1 cellular context compared by ENCODE assay signal in the genomic region with DNA sequence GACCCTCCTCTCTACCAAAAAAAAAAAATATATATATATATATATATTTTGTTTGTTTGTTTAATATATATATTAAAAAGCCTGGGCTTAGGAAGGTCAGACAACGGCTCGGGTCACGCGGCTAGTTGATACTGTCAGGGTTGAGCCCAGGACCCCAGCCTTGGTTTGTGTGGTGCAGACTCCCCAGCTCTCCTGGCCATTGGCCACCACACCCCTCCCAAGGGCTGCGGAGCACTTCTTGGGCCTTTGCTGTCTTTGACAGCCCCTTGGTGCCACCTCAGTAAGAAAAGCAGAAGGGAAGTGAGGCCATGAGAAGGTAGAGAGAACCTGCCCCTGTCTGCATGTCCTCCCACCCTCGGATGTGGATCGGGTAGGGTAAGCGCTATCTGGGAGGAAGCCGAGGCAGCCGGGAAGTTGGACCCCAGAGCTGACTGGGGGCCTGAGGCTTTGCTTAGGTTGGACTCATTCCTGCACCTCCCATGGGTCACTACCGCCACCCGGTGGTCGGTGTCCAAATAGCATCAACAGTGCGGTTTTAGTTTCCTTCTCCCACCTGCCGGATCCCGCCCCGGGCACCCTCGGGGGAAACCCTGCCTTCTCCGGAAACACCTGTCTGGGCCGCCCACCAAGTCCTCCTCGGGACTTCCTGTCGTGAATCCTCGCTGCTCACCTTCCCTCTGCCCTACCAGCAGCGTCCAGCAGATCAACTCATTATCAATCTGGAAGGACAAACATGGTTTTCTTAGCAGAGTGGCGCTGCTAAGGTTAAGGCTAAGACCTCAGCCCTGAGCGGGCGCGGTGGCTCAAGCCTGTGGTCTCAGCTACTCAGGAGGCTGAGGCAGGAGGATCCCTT.
TF ChIP-seq lines count a peak whose summit lies in the region.

No MANE protein-coding gene starts in this region.

TF ChIP-seq in HepG2, 621 proteins besides CTCF, POLR2A, EP300 and RAD21 (continued from another document and continues in another):
- TF ChIP-seq, protein P1, sequence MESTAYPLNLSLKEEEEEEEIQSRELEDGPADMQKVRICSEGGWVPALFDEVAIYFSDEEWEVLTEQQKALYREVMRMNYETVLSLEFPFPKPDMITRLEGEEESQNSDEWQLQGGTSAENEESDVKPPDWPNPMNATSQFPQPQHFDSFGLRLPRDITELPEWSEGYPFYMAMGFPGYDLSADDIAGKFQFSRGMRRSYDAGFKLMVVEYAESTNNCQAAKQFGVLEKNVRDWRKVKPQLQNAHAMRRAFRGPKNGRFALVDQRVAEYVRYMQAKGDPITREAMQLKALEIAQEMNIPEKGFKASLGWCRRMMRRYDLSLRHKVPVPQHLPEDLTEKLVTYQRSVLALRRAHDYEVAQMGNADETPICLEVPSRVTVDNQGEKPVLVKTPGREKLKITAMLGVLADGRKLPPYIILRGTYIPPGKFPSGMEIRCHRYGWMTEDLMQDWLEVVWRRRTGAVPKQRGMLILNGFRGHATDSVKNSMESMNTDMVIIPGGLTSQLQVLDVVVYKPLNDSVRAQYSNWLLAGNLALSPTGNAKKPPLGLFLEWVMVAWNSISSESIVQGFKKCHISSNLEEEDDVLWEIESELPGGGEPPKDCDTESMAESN (CRISPR knock-in tag; conservative IDR thresholded peaks at IDR 0.05) = peak; percentile 63; the same call in 1 of the 2 replicates
- TF ChIP-seq MBD4 (IDR thresholded peaks at IDR 0.05; ENCODE audit: borderline replicate concordance, low read length) (no peak), ZNF547 (CRISPR knock-in tag; IDR thresholded peaks at IDR 0.05) (no peak), SP1 (IDR thresholded peaks at IDR 0.05) (no peak), SP1 (CRISPR knock-in tag; IDR thresholded peaks at IDR 0.05) (no peak), MAFK (conservative IDR thresholded peaks at IDR 0.05 in 1 of 2, IDR thresholded peaks at IDR 0.05 in 1 of 2; ENCODE audit: low read length in 2 of 2) (no peak), ZNF510 (CRISPR knock-in tag; IDR thresholded peaks at IDR 0.05; ENCODE audit: low read depth) (no peak), ZNF207 (IDR thresholded peaks at IDR 0.05; ENCODE audit: borderline replicate concordance) (no peak), ZNF788 (CRISPR knock-in tag; IDR thresholded peaks at IDR 0.05; ENCODE audit: borderline replicate concordance) (peak; percentile 72; the same call in 1 of the 2 replicates), NFYB (CRISPR knock-in tag; IDR thresholded peaks at IDR 0.05) (no peak), ZNF24 (IDR thresholded peaks at IDR 0.05) (no peak), PHF5A (CRISPR knock-in tag; IDR thresholded peaks at IDR 0.05; ENCODE audit: low read depth, unreplicated experiment) (no peak), IKZF1 (IDR thresholded peaks at IDR 0.05) (no peak), KDM2A (CRISPR knock-in tag; IDR thresholded peaks at IDR 0.05; ENCODE audit: borderline replicate concordance, low read depth) (peak; percentile 55; the same call in 1 of the 2 replicates), ELF1 (CRISPR knock-in tag; IDR thresholded peaks at IDR 0.05) (peak; percentile 68), MXI1 (IDR thresholded peaks at IDR 0.05; ENCODE audit: borderline replicate concordance, low read depth, low read length) (no peak), MZF1 (CRISPR knock-in tag; IDR thresholded peaks at IDR 0.05; ENCODE audit: borderline replicate concordance) (no peak), CAMTA2 (CRISPR knock-in tag; IDR thresholded peaks at IDR 0.05; ENCODE audit: borderline replicate concordance) (no peak), SOX5 (CRISPR knock-in tag; IDR thresholded peaks at IDR 0.05; ENCODE audit: borderline replicate concordance) (peak; percentile 35; the same call in 1 of the 2 replicates), NAIF1 (CRISPR knock-in tag; IDR thresholded peaks at IDR 0.05; ENCODE audit: borderline replicate concordance) (no peak), RARA (CRISPR knock-in tag; IDR thresholded peaks at IDR 0.05) (0 out of 2 replicates have a peak, but pooled peaks have one; percentile 15), ZNF883 (CRISPR knock-in tag; IDR thresholded peaks at IDR 0.05; ENCODE audit: not compliant biosample characterization) (peak; percentile 65), ZNF326 (CRISPR knock-in tag; IDR thresholded peaks at IDR 0.05; ENCODE audit: borderline replicate concordance) (no peak), ATF7 (IDR thresholded peaks at IDR 0.05) (no peak), ATF7 (CRISPR knock-in tag; IDR thresholded peaks at IDR 0.05) (no peak), SIX4 (CRISPR knock-in tag; IDR thresholded peaks at IDR 0.05) (no peak), ZNF616 (CRISPR knock-in tag; IDR thresholded peaks at IDR 0.05; ENCODE audit: low read depth) (no peak), MAFF (IDR thresholded peaks at IDR 0.05; ENCODE audit: low read depth, low read length) (no peak), CBX2 (IDR thresholded peaks at IDR 0.05; ENCODE audit: low read depth, low read length) (no peak), CBX2 (CRISPR knock-in tag; IDR thresholded peaks at IDR 0.05; ENCODE audit: low read depth) (no peak), ZNF33B (CRISPR knock-in tag; IDR thresholded peaks at IDR 0.05) (0 out of 2 replicates have a peak, but pooled peaks have one; percentile 32), DNMT3B (CRISPR knock-in tag; conservative IDR thresholded peaks at IDR 0.05) (no peak), ZFX (CRISPR knock-in tag; IDR thresholded peaks at IDR 0.05; ENCODE audit: low read depth) (peak; percentile 41; the same call in 1 of the 2 replicates)
- TF ChIP-seq, protein P2, sequence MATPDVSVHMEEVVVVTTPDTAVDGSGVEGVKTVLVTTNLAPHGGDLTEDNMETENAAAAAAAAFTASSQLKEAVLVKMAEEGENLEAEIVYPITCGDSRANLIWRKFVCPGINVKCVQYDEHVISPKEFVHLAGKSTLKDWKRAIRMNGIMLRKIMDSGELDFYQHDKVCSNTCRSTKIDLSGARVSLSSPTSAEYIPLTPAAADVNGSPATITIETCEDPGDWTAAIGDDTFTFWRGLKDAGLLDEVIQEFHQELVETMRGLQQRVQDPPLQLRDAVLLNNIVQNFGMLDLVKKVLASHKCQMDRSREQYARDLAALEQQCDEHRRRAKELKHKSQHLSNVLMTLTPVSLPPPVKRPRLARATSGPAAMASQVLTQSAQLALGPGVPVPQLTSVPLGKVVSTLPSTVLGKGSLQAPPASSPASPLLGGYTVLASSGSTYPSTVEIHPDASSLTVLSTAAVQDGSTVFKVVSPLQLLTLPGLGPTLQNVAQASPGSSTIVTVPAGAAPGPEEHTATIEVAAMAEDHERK (CRISPR knock-in tag; IDR thresholded peaks at IDR 0.05; ENCODE audit: low read depth) = no peak
- TF ChIP-seq, protein P3, sequence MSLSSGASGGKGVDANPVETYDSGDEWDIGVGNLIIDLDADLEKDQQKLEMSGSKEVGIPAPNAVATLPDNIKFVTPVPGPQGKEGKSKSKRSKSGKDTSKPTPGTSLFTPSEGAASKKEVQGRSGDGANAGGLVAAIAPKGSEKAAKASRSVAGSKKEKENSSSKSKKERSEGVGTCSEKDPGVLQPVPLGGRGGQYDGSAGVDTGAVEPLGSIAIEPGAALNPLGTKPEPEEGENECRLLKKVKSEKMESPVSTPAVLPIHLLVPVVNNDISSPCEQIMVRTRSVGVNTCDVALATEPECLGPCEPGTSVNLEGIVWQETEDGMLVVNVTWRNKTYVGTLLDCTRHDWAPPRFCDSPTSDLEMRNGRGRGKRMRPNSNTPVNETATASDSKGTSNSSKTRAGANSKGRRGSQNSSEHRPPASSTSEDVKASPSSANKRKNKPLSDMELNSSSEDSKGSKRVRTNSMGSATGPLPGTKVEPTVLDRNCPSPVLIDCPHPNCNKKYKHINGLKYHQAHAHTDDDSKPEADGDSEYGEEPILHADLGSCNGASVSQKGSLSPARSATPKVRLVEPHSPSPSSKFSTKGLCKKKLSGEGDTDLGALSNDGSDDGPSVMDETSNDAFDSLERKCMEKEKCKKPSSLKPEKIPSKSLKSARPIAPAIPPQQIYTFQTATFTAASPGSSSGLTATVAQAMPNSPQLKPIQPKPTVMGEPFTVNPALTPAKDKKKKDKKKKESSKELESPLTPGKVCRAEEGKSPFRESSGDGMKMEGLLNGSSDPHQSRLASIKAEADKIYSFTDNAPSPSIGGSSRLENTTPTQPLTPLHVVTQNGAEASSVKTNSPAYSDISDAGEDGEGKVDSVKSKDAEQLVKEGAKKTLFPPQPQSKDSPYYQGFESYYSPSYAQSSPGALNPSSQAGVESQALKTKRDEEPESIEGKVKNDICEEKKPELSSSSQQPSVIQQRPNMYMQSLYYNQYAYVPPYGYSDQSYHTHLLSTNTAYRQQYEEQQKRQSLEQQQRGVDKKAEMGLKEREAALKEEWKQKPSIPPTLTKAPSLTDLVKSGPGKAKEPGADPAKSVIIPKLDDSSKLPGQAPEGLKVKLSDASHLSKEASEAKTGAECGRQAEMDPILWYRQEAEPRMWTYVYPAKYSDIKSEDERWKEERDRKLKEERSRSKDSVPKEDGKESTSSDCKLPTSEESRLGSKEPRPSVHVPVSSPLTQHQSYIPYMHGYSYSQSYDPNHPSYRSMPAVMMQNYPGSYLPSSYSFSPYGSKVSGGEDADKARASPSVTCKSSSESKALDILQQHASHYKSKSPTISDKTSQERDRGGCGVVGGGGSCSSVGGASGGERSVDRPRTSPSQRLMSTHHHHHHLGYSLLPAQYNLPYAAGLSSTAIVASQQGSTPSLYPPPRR (CRISPR knock-in tag; IDR thresholded peaks at IDR 0.05; ENCODE audit: borderline replicate concordance) = no peak
- TF ChIP-seq, protein P4, sequence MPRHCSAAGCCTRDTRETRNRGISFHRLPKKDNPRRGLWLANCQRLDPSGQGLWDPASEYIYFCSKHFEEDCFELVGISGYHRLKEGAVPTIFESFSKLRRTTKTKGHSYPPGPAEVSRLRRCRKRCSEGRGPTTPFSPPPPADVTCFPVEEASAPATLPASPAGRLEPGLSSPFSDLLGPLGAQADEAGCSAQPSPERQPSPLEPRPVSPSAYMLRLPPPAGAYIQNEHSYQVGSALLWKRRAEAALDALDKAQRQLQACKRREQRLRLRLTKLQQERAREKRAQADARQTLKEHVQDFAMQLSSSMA (CRISPR knock-in tag; IDR thresholded peaks at IDR 0.05) = peak; percentile 28; the same call in 1 of the 2 replicates
- TF ChIP-seq, protein P5, sequence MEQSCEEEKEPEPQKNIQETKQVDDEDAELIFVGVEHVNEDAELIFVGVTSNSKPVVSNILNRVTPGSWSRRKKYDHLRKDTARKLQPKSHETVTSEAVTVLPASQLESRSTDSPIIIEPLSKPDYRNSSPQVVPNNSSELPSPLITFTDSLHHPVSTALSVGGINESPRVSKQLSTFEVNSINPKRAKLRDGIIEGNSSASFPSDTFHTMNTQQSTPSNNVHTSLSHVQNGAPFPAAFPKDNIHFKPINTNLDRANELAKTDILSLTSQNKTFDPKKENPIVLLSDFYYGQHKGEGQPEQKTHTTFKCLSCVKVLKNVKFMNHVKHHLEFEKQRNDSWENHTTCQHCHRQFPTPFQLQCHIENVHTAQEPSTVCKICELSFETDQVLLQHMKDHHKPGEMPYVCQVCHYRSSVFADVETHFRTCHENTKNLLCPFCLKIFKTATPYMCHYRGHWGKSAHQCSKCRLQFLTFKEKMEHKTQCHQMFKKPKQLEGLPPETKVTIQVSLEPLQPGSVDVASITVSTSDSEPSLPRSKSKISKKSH (CRISPR knock-in tag; IDR thresholded peaks at IDR 0.05; ENCODE audit: borderline replicate concordance) = peak; percentile 59; the same call in 1 of the 2 replicates
- TF ChIP-seq, protein P6, sequence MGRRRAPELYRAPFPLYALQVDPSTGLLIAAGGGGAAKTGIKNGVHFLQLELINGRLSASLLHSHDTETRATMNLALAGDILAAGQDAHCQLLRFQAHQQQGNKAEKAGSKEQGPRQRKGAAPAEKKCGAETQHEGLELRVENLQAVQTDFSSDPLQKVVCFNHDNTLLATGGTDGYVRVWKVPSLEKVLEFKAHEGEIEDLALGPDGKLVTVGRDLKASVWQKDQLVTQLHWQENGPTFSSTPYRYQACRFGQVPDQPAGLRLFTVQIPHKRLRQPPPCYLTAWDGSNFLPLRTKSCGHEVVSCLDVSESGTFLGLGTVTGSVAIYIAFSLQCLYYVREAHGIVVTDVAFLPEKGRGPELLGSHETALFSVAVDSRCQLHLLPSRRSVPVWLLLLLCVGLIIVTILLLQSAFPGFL (CRISPR knock-in tag; IDR thresholded peaks at IDR 0.05) = no peak
- TF ChIP-seq, protein P7, sequence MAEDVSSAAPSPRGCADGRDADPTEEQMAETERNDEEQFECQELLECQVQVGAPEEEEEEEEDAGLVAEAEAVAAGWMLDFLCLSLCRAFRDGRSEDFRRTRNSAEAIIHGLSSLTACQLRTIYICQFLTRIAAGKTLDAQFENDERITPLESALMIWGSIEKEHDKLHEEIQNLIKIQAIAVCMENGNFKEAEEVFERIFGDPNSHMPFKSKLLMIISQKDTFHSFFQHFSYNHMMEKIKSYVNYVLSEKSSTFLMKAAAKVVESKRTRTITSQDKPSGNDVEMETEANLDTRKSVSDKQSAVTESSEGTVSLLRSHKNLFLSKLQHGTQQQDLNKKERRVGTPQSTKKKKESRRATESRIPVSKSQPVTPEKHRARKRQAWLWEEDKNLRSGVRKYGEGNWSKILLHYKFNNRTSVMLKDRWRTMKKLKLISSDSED (CRISPR knock-in tag; IDR thresholded peaks at IDR 0.05) = no peak
- TF ChIP-seq, protein P8, sequence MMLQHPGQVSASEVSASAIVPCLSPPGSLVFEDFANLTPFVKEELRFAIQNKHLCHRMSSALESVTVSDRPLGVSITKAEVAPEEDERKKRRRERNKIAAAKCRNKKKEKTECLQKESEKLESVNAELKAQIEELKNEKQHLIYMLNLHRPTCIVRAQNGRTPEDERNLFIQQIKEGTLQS (CRISPR knock-in tag; IDR thresholded peaks at IDR 0.05) = no peak
- TF ChIP-seq, protein P9, sequence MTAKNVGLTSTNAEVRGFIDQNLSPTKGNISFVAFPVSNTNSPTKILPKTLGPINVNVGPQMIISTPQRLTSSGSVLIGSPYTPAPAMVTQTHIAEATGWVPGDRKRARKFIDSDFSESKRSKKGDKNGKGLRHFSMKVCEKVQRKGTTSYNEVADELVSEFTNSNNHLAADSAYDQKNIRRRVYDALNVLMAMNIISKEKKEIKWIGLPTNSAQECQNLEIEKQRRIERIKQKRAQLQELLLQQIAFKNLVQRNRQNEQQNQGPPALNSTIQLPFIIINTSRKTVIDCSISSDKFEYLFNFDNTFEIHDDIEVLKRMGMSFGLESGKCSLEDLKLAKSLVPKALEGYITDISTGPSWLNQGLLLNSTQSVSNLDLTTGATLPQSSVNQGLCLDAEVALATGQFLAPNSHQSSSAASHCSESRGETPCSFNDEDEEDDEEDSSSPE (CRISPR knock-in tag; IDR thresholded peaks at IDR 0.05) = peak; percentile 64; the same call in 1 of the 2 replicates
- TF ChIP-seq, protein P10, sequence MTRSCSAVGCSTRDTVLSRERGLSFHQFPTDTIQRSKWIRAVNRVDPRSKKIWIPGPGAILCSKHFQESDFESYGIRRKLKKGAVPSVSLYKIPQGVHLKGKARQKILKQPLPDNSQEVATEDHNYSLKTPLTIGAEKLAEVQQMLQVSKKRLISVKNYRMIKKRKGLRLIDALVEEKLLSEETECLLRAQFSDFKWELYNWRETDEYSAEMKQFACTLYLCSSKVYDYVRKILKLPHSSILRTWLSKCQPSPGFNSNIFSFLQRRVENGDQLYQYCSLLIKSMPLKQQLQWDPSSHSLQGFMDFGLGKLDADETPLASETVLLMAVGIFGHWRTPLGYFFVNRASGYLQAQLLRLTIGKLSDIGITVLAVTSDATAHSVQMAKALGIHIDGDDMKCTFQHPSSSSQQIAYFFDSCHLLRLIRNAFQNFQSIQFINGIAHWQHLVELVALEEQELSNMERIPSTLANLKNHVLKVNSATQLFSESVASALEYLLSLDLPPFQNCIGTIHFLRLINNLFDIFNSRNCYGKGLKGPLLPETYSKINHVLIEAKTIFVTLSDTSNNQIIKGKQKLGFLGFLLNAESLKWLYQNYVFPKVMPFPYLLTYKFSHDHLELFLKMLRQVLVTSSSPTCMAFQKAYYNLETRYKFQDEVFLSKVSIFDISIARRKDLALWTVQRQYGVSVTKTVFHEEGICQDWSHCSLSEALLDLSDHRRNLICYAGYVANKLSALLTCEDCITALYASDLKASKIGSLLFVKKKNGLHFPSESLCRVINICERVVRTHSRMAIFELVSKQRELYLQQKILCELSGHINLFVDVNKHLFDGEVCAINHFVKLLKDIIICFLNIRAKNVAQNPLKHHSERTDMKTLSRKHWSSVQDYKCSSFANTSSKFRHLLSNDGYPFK (CRISPR knock-in tag; IDR thresholded peaks at IDR 0.05; ENCODE audit: borderline replicate concordance) = peak; percentile 56; the same call in 1 of the 2 replicates
